Comparison of ENCODE assay signal across 9 cellular contexts in genomic region chr16:21953541-21953902, GRCh38. TPM values are rescaled to one million over a fixed set of nuclear protein-coding genes. Genes with fewer than 3 reads are reported as not detected.
DNase-seq lines count a peak whose midpoint lies in the region; ATAC-seq and TF ChIP-seq lines count a peak whose summit lies in the region.
"Had no signal": no experiment of that assay in that cellular context is flagged by ENCODE, and none has a peak within 500 bp of the region (broad histone marks: within the 10 kb centered on the region; RNA-seq: fewer than 3 reads in every experiment).

No MANE protein-coding gene starts in this region.

- H3K27me3 ChIP-seq in CD4-positive, alpha-beta T cell (ENCODE audit: control insufficient read depth, insufficient read depth, low read length): no peaks in the 10 kb centered on the region
- H3K27me3 ChIP-seq in HAP-1 (ENCODE audit: low read depth): no peaks in the 10 kb centered on the region

- H3K36me3 Mint-ChIP-seq in CD4-positive, alpha-beta T cell (ENCODE audit: low read depth): peaks cover 55% of the 10 kb centered on the region

- in situ Hi-C loops in HAP-1 (cut with MboI; ENCODE audit: low sequenced_read_pairs): no loop called here

- peaks cover 60% of the 10 kb centered on the region for H3K4me1 Mint-ChIP-seq in CD4-positive, alpha-beta T cell (ENCODE audit: low read depth)

- no peaks in the 10 kb centered on the region for H3K9me3 ChIP-seq in CD4-positive, alpha-beta T cell (ENCODE audit: control insufficient read depth, low read length)
- H3K9me3 ChIP-seq in HAP-1: no peaks in the 10 kb centered on the region

- peak overlapping the region; percentile 87 for H3K4me3 ChIP-seq in HAP-1
- H3K4me3 ChIP-seq in WI38 (ENCODE audit: low read depth, low read length): peak overlapping the region; percentile 100
- peak overlapping the region; percentile 71 to 98 (median 93) for H3K4me3 ChIP-seq in skin epidermis

- TF ChIP-seq CTCF in CD4-positive, alpha-beta T cell (IDR thresholded peaks at IDR 0.05): no peak
- no peak for TF ChIP-seq CTCF in WI38 (IDR thresholded peaks at IDR 0.05; ENCODE audit: low read depth, low read length)

- H3K4me3 Mint-ChIP-seq in CD4-positive, alpha-beta T cell: peak overlapping the region; percentile 94

- CTCF ChIA-PET in CD4-positive, alpha-beta T cell (lab: Charles Lee): interaction anchor here (1.8 to 1.9 kb wide), 2 partner anchors 124 to 235 kb away, joined by 5 to 7 read pairs; no protein-coding TSS in a partner anchor

- ATAC-seq in CD4-positive, alpha-beta T cell (ENCODE audit: poor library complexity): no peak
- ATAC-seq in left cardiac atrium (peak; percentile 21 to 55), HG02763 (IDR thresholded peaks at IDR 0.05; ENCODE audit: unreplicated experiment) (no peak)

- POLR2A ChIA-PET in CD4-positive, alpha-beta T cell (lab: Charles Lee): interaction anchor here (0.6 to 2.5 kb wide), 8 partner anchors 10 to 254 kb away, joined by 3 to 41 read pairs (median 4); no protein-coding TSS in a partner anchor

- peaks cover 21% of the 10 kb centered on the region for H3K36me3 ChIP-seq in HAP-1 (replicated peaks)

- peak overlapping the region; percentile 94 for H3K27ac Mint-ChIP-seq in CD4-positive, alpha-beta T cell

- intact Hi-C loops in CD4-positive, alpha-beta T cell (cut with DNase I, micrococcal nuclease): loop anchor here (1.0 to 10.0 kb wide), 6 partner anchors 124 to 1601 kb away; partner anchors contain the start of genes POLR3E (in 2 of the 2), EARS2 (in 1 of the 2) and UBFD1 (in 1 of the 2)
- intact Hi-C loops in left cardiac atrium (cut with DNase I): no loop called here

- no peaks in the 10 kb centered on the region for H3K27me3 Mint-ChIP-seq in CD4-positive, alpha-beta T cell

- H3K27ac ChIP-seq in CD4-positive, alpha-beta T cell (ENCODE audit: low read depth, low read length): peak overlapping the region; percentile 93
- H3K27ac ChIP-seq in skin epidermis: peak overlapping the region; percentile 8 to 100 (median 97)

- H3K4me1 ChIP-seq in HAP-1: peaks cover 10% of the 10 kb centered on the region; the same call in 1 of the 2 replicates

- DNase-seq in CD4-positive, alpha-beta T cell: no peak
- DNase-seq in HAP-1 (ENCODE audit: low spot score in 2 of 2) (no peak), left cardiac atrium (no peak), activated gamma-delta T cell (lab: John Stamatoyannopoulos, UW) (no peak), NCI-H2171 (lab: John Stamatoyannopoulos, UW) (no peak)

- no peaks in the 10 kb centered on the region for H3K9me3 Mint-ChIP-seq in CD4-positive, alpha-beta T cell

RNA-seq across cellular contexts. Expression of gene UQCRC2, which starts 0.4 kb away (rescaled TPM):
- 100 to 1,000 TPM; 142 to 146 TPM for total RNA-seq in CD4-positive, alpha-beta T cell
- 100 to 1,000 TPM; 554 to 621 TPM for total RNA-seq in left cardiac atrium

RNA-seq across cellular contexts. Expression of gene PDZD9, which starts 47.4 kb away (rescaled TPM):
- total RNA-seq in CD4-positive, alpha-beta T cell: not detected
- total RNA-seq in left cardiac atrium: not detected
- total RNA-seq: HT1080 had no signal

RNA-seq across cellular contexts. Expression of gene MOSMO, which starts 54.4 kb away (rescaled TPM):
- 1 to 10 TPM; 2.3 to 2.8 TPM for total RNA-seq in CD4-positive, alpha-beta T cell
- 10 to 100 TPM; 10.3 to 12.7 TPM for total RNA-seq in left cardiac atrium

Comparison
In these comparisons a context has a peak if more than half of its experiments do, and no peak if none do; other contexts are left out.
1. ATAC-seq: peak in left cardiac atrium (2 of 2); none in CD4-positive, alpha-beta T cell (single experiment) and HG02763 (single experiment).
2. intact Hi-C loops: an anchor here in CD4-positive, alpha-beta T cell (1.0 to 10.0 kb wide); none called in left cardiac atrium.
3. Peak in every context shown above with its lines, with median percentiles within 50 percentile points of each other: H3K4me3 ChIP-seq.